Comparison of ENCODE assay signal across 17 cellular contexts in the genomic region with DNA sequence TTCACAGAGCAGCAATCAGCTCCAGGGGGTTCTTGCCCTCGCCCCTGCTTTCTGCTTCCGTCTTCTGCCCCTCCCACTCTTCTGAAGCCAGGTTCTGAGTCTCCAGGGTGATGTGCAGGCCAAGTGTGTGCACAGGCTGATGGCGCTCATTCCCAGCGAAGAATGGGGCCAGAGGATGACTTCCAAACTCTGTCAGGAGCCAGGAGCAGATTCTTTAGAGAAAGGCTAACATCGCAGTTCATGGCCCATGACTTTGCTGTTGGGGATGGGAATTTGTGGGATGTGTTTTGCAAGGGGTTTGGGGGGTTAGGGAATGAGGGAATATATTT. TPM values are rescaled to one million over a fixed set of nuclear protein-coding genes. Genes with fewer than 3 reads are reported as not detected.
DNase-seq lines count a peak whose midpoint lies in the region; ATAC-seq and TF ChIP-seq lines count a peak whose summit lies in the region.
"Had no signal": no experiment of that assay in that cellular context is flagged by ENCODE, and none has a peak within 500 bp of the region (broad histone marks: within the 10 kb centered on the region; RNA-seq: fewer than 3 reads in every experiment).

No MANE protein-coding gene starts in this region.

- H2BK120ac ChIP-seq in IMR-90 (ENCODE audit: low read depth, low read length) (no peak overlapping the region), mesenchymal stem cell (ENCODE audit: low read depth, low read length) (no peak overlapping the region)

- H2AK5ac ChIP-seq in IMR-90 (ENCODE audit: low read depth, low read length) = no peak overlapping the region
- H2AK5ac ChIP-seq in mesenchymal stem cell (ENCODE audit: low read length, severe bottlenecking) = no peak overlapping the region

- H2BK5ac ChIP-seq in IMR-90 (ENCODE audit: low read depth, low read length, poor library complexity, severe bottlenecking) = no peak overlapping the region
- H2BK5ac ChIP-seq in mesenchymal stem cell (ENCODE audit: low read depth, low read length, poor library complexity, severe bottlenecking) = no peak overlapping the region

- H3K18ac ChIP-seq in IMR-90 (ENCODE audit: low read depth, low read length) = no peak overlapping the region
- no peak overlapping the region for H3K18ac ChIP-seq in mesenchymal stem cell (ENCODE audit: low read depth in 1 of 2, low read length in 2 of 2)

- no peaks in the 10 kb centered on the region for H3K36me3 ChIP-seq in IMR-90 (ENCODE audit: control insufficient read depth, insufficient read depth, low read length)
- no peaks in the 10 kb centered on the region for H3K36me3 ChIP-seq in esophagus muscularis mucosa
- no peaks in the 10 kb centered on the region for H3K36me3 ChIP-seq in mesenchymal stem cell (ENCODE audit: control insufficient read depth in 1 of 2, insufficient read depth in 2 of 2, low read depth in 1 of 2, low read length in 2 of 2)
- H3K36me3 ChIP-seq in skeletal muscle tissue (ENCODE audit: control insufficient read depth in 3 of 3, insufficient read depth in 3 of 3, low read length in 3 of 3) = no peaks in the 10 kb centered on the region
- H3K36me3 ChIP-seq in H7 (replicated peaks; ENCODE audit: control insufficient read depth, insufficient read depth, low read length) = no peaks in the 10 kb centered on the region
- H3K36me3 ChIP-seq: left lung, pancreas had no signal

- no peak for ATAC-seq in IMR-90 (ENCODE audit: low read depth)
- ATAC-seq in activated naive CD4-positive, alpha-beta T cell treated with anti-CD3 and anti-CD28 coated beads, Interleukin-2, amount 50 U/mL, for 72 hours = no peak

- H3K9ac ChIP-seq in IMR-90 (ENCODE audit: low read depth, low read length) (no peak overlapping the region), mesenchymal stem cell (ENCODE audit: low read length) (peak overlapping the region; percentile 81), skeletal muscle tissue (ENCODE audit: low read depth in 1 of 3, low read length in 3 of 3) (peak overlapping the region in 1 of 3 donors; percentile 20)

- H3K9me3 Mint-ChIP-seq in activated naive CD4-positive, alpha-beta T cell treated with anti-CD3 and anti-CD28 coated beads, Interleukin-2, amount 50 U/mL, for 72 hours = no peaks in the 10 kb centered on the region
- H3K9me3 Mint-ChIP-seq: activated T-helper 1 cell treated with anti-CD3 and anti-CD28 coated beads, Interleukin-12 subunit alpha, Interleukin-12 subunit beta, Interleukin-2, Interleukin-4 antibody, amounts not matched to agents 30 ng/mL and 10 ng/mL and 1 ng/mL, durations not matched to agents 14 hours and 24 hours and 36 hours; CD4-positive, alpha-beta T cell had no signal

- POLR2A ChIA-PET in IMR-90 (lab: Charles Lee; ENCODE audit: unreplicated experiment) = no interaction called here

- no peak overlapping the region for H4K8ac ChIP-seq in IMR-90 (ENCODE audit: low read depth in 2 of 2, low read length in 2 of 2)
- no peak overlapping the region for H4K8ac ChIP-seq in mesenchymal stem cell (ENCODE audit: low read length)

- H2BK20ac ChIP-seq in IMR-90 (ENCODE audit: low read depth, low read length) = no peak overlapping the region

- TF ChIP-seq EP300 in esophagus muscularis mucosa (IDR thresholded peaks at IDR 0.05) = no peak

- DNase-seq in IMR-90 = no peak
- no peak for DNase-seq in esophagus muscularis mucosa (ENCODE audit: extremely low spot score)
- DNase-seq in mesenchymal stem cell = no peak
- DNase-seq in NCI-H345 treated with DMSO at 0.1 percent for 48 hours (lab: John Stamatoyannopoulos, UW; ENCODE audit: unreplicated experiment) = no peak
- no peak for DNase-seq in activated naive CD4-positive, alpha-beta T cell treated with anti-CD3 and anti-CD28 coated beads, Interleukin-2, amount 50 U/mL, for 16 hours
- DNase-seq in activated naive CD4-positive, alpha-beta T cell treated with anti-CD3 and anti-CD28 coated beads, Interleukin-2, amount 50 U/mL, for 72 hours (ENCODE audit: low spot score in 2 of 2) = no peak
- DNase-seq in H7 = no peak
- DNase-seq: activated naive CD8-positive, alpha-beta T cell treated with anti-CD3 and anti-CD28 coated beads for 36 hours; CD4-positive, alpha-beta T cell; left lung; stimulated activated CD4-positive, alpha-beta T cell treated with anti-CD3 and anti-CD28 coated beads, Interleukin-4, amount 100 ng/mL, for 24 hours had no signal

- TF ChIP-seq POLR2A in IMR-90 (IDR thresholded peaks at IDR 0.05; ENCODE audit: low read depth, low read length) (no peak), esophagus muscularis mucosa (IDR thresholded peaks at IDR 0.05; ENCODE audit: low read depth) (no peak)

- H3K4me1 ChIP-seq in IMR-90 (ENCODE audit: control insufficient read depth, insufficient read depth, low read length) (no peaks in the 10 kb centered on the region), esophagus muscularis mucosa (peaks cover 0 to 12% (median 6%) of the 10 kb centered on the region in 4 donors), mesenchymal stem cell (ENCODE audit: control insufficient read depth, insufficient read depth, low read depth, low read length) (peaks cover under 1% of the 10 kb centered on the region), skeletal muscle tissue (ENCODE audit: control insufficient read depth in 3 of 3, insufficient read depth in 3 of 3, low read length in 3 of 3) (peaks cover 0 to 8% (median 8%) of the 10 kb centered on the region in 3 donors)
- H3K4me1 ChIP-seq: pancreas had no signal

- H2AK9ac ChIP-seq in IMR-90 (replicated peaks; ENCODE audit: low read depth, low read length, poor library complexity) = no peak overlapping the region

- BruUV-seq in IMR-90 (replicated peaks; lab: Mats Ljungman, UMichigan) = no TSS peak

- no peak overlapping the region for H3K14ac ChIP-seq in IMR-90 (replicated peaks; ENCODE audit: low read depth, low read length)
- no peak overlapping the region for H3K14ac ChIP-seq in mesenchymal stem cell (ENCODE audit: low read length in 2 of 2)

- peak overlapping the region; percentile 24 for H2AFZ ChIP-seq in IMR-90 (replicated peaks; ENCODE audit: low read length, poor library complexity)
- no peak overlapping the region for H2AFZ ChIP-seq in mesenchymal stem cell (ENCODE audit: low read depth, low read length)

- no peaks in the 10 kb centered on the region for H3K79me1 ChIP-seq in IMR-90 (ENCODE audit: low read depth in 1 of 2, low read length in 2 of 2)
- H3K79me1 ChIP-seq in mesenchymal stem cell (replicated peaks; ENCODE audit: low read length, poor library complexity, severe bottlenecking) = no peaks in the 10 kb centered on the region

- TF ChIP-seq RAD21 in IMR-90 (IDR thresholded peaks at IDR 0.05; ENCODE audit: low read length) = no peak

- H3K27ac Mint-ChIP-seq in activated naive CD4-positive, alpha-beta T cell treated with anti-CD3 and anti-CD28 coated beads, Interleukin-2, amount 50 U/mL, for 72 hours = no peak overlapping the region

- H3K36me3 Mint-ChIP-seq in activated naive CD4-positive, alpha-beta T cell treated with anti-CD3 and anti-CD28 coated beads, Interleukin-2, amount 50 U/mL, for 72 hours = no peaks in the 10 kb centered on the region

- no peaks in the 10 kb centered on the region for H4K20me1 ChIP-seq in IMR-90 (ENCODE audit: insufficient read depth, low read length)

- intact Hi-C loops in IMR-90 (cut with micrococcal nuclease) = loop anchor here (1.0 kb wide), 3 partner anchors 45 to 288 kb away; a partner anchor contains a TSS
- intact Hi-C loops in esophagus muscularis mucosa (cut with DNase I) = loop anchor here (2.0 to 5.0 kb wide), 3 partner anchors 45 to 289 kb away; a partner anchor contains a TSS

- H3K9me1 ChIP-seq in IMR-90 (ENCODE audit: insufficient read depth, low read length) = no peaks in the 10 kb centered on the region

- H4K91ac ChIP-seq in IMR-90 (ENCODE audit: insufficient read depth, low read depth, low read length) = no peak overlapping the region
- H4K91ac ChIP-seq in mesenchymal stem cell (ENCODE audit: low read length) = no peak overlapping the region

- no peak overlapping the region for H3K4ac ChIP-seq in IMR-90 (ENCODE audit: low read depth, low read length)
- no peak overlapping the region for H3K4ac ChIP-seq in mesenchymal stem cell (ENCODE audit: low read depth in 1 of 2, low read length in 2 of 2)

- CTCF ChIA-PET in IMR-90 (lab: Yijun Ruan, JAX) = interaction anchor here (1.0 kb wide), 1 partner anchor 287 kb away, joined by 3 read pairs; no protein-coding TSS in a partner anchor

- 70% methylated on average over 3 of the region's 5 CpGs; no CpG with 5 or more reads in 1 of the 2 experiments for WGBS in IMR-90 (ENCODE audit: extremely low coverage in 2 of 2, insufficient read length in 1 of 2), 2 experiments
- WGBS in esophagus muscularis mucosa = 79% methylated on average over 5 of the region's 5 CpGs
- 85% methylated on average over 5 of the region's 5 CpGs for WGBS in mesenchymal stem cell

- H4K5ac ChIP-seq in IMR-90 (ENCODE audit: low read depth, low read length) = no peak overlapping the region

- H3K4me3 ChIP-seq in IMR-90 (ENCODE audit: insufficient read depth, low read depth, low read length) (no peak overlapping the region), esophagus muscularis mucosa (peak overlapping the region in 2 of 4 donors; percentile 7 to 38), mesenchymal stem cell (ENCODE audit: insufficient read depth in 1 of 2, low read depth in 1 of 2, low read length in 2 of 2) (peak overlapping the region in 1 of 2 experiments; percentile 73), skeletal muscle tissue (ENCODE audit: low read length in 3 of 3) (peak overlapping the region in 2 of 3 donors; percentile 9 to 23), H7 (ENCODE audit: insufficient read depth, low read depth, low read length) (no peak overlapping the region)
- H3K4me3 ChIP-seq: left lung, pancreas had no signal

- H3K27me3 ChIP-seq in IMR-90 (ENCODE audit: control insufficient read depth, insufficient read depth, low read length) (peaks cover 2% of the 10 kb centered on the region; the same call in 1 of the 2 replicates), esophagus muscularis mucosa (no peaks in the 10 kb centered on the region), mesenchymal stem cell (ENCODE audit: control insufficient read depth in 1 of 2, insufficient read depth in 1 of 2, low read length in 2 of 2) (peaks cover 0 to 4% of the 10 kb centered on the region in 2 experiments), skeletal muscle tissue (ENCODE audit: control insufficient read depth in 3 of 3, insufficient read depth in 3 of 3, low read length in 3 of 3) (no peaks in the 10 kb centered on the region), H7 (ENCODE audit: control insufficient read depth, insufficient read depth, low read length) (no peaks in the 10 kb centered on the region; the same call in 1 of the 2 replicates)
- H3K27me3 ChIP-seq: left lung had no signal

- TF ChIP-seq CTCF in IMR-90 (conservative IDR thresholded peaks at IDR 0.05; ENCODE audit: low read depth, low read length) (no peak), esophagus muscularis mucosa (IDR thresholded peaks at IDR 0.05) (no peak)

- no peak overlapping the region for H3K4me2 ChIP-seq in IMR-90 (ENCODE audit: low read depth, low read length)
- H3K4me2 ChIP-seq in mesenchymal stem cell (ENCODE audit: low read length, poor library complexity, severe bottlenecking) = no peak overlapping the region

- dilution Hi-C loops in IMR-90 (cut with HindIII; ENCODE audit: low sequenced_read_pairs, unreplicated experiment) = no loop called here

- H3K9me3 ChIP-seq in IMR-90 (ENCODE audit: control insufficient read depth, insufficient read depth, low read length) (no peaks in the 10 kb centered on the region), esophagus muscularis mucosa (no peaks in the 10 kb centered on the region), mesenchymal stem cell (ENCODE audit: control insufficient read depth, low read length) (no peaks in the 10 kb centered on the region), skeletal muscle tissue (ENCODE audit: control insufficient read depth in 3 of 3, low read length in 3 of 3) (no peaks in the 10 kb centered on the region)
- H3K9me3 ChIP-seq: left lung, pancreas had no signal

- peak overlapping the region in 1 of 2 experiments; percentile 0 for H2BK12ac ChIP-seq in mesenchymal stem cell (ENCODE audit: low read length in 2 of 2)

- H3K23ac ChIP-seq in IMR-90 (ENCODE audit: low read depth, low read length) (no peak overlapping the region), mesenchymal stem cell (ENCODE audit: low read length in 2 of 2) (no peak overlapping the region)

- no peak overlapping the region for H3K56ac ChIP-seq in IMR-90 (ENCODE audit: extremely low read depth, insufficient read depth, low read length)

- H2BK15ac ChIP-seq in IMR-90 (ENCODE audit: low read depth, low read length) (no peak overlapping the region), mesenchymal stem cell (ENCODE audit: low read depth, poor library complexity, severe bottlenecking) (no peak overlapping the region)

- no peak overlapping the region for H3K27ac ChIP-seq in IMR-90 (ENCODE audit: insufficient read depth, low read length)
- peak overlapping the region; percentile 22 to 53 (median 45) for H3K27ac ChIP-seq in esophagus muscularis mucosa (replicated peaks in 1 of 4)
- H3K27ac ChIP-seq in mesenchymal stem cell (ENCODE audit: low read length, poor library complexity, severe bottlenecking) = no peak overlapping the region
- H3K27ac ChIP-seq in skeletal muscle tissue (ENCODE audit: low read depth, low read length) = peak overlapping the region; percentile 48
- H3K27ac ChIP-seq: left lung, pancreas, RWPE1 had no signal

- in situ Hi-C loops in IMR-90 (cut with MboI; ENCODE audit: low sequenced_read_pairs) = loop anchor here (5.0 kb wide), 1 partner anchor 291 kb away; no protein-coding TSS in a partner anchor

RNA-seq across cellular contexts. Expression of a gene that starts 56.1 kb away (rescaled TPM):
- total RNA-seq in IMR-90 (2012; rRNA removed) (not detected in 2 replicates), esophagus muscularis mucosa (not detected), skeletal muscle tissue (not detected)
- polyA plus RNA-seq in IMR-90 (2012; rRNA removed) = not detected in 2 replicates
- not detected in 2 replicates for polyA plus RNA-seq in IMR-90 (2012; cell fraction: cytosol; rRNA removed)
- not detected in 2 replicates for polyA plus RNA-seq in IMR-90 (2012; cell fraction: nucleus; rRNA removed; ENCODE audit: low replicate concordance)
- polyA plus RNA-seq in mesenchymal stem cell (2013, experiment 1 of 2) = not detected
- 0.05 TPM for polyA plus RNA-seq in mesenchymal stem cell (2013, experiment 2 of 2)
- not detected for total RNA-seq in activated naive CD4-positive, alpha-beta T cell treated with anti-CD3 and anti-CD28 coated beads, Interleukin-2, amount 50 U/mL, for 72 hours
- total RNA-seq in H7 (2014; rRNA removed; shearing (Covaris generic)) = not detected in 2 replicates
- total RNA-seq: activated T-helper 1 cell treated with anti-CD3 and anti-CD28 coated beads, Interleukin-12 subunit alpha, Interleukin-12 subunit beta, Interleukin-2, Interleukin-4 antibody, amounts not matched to agents 30 ng/mL and 10 ng/mL and 1 ng/mL, durations not matched to agents 14 hours and 24 hours and 36 hours; bronchial epithelial cell; CD4-positive, alpha-beta T cell; dermis microvascular lymphatic vessel endothelial cell; left lung; pancreas had no signal
- polyA plus RNA-seq: pancreas had no signal

Comparison
In these comparisons a context has a peak if more than half of its experiments do, and no peak if none do; other contexts are left out.
1. H3K27ac ChIP-seq: peak in esophagus muscularis mucosa (4 of 4) and skeletal muscle tissue (single experiment); none in IMR-90 (single experiment) and mesenchymal stem cell (single experiment).
2. H3K4me3 ChIP-seq: peak in skeletal muscle tissue (2 of 3); none in IMR-90 (single experiment) and H7 (single experiment).